10 cellular contexts compared by ENCODE assay signal in the genomic region with DNA sequence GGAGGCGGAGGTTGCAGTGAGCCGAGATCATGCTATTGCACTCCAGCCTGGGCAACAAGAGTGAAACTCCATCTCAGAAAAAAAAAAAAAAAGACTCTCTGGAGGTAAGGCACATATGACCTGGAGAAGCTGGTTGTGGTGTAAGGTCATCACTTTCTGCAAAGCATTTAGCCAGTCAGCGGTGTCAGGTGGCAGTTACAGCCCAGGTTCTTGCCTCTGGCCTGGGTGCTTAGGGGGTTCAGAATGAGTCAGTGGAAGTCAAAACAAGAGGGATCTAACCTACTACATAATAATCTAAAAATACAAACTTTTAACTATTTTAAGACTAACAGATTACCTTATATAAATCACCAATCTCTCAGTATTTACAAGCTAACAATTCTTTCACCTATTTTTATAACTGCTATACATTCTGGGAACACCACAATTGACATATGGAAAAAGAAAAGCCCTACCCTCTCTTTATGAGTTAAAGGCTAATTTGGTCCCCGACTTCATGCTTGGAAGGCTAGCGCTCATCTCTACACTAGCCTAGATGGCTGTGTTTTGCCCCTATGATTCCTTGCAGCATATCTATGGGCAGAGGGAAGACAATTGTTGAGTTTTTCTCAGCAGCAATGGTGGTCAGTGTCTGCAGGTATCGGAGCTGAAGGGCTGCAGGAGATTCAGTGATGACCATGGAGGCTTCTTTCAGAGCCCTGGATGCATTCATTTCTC. TPM values are rescaled to one million over a fixed set of nuclear protein-coding genes. Genes with fewer than 3 reads are reported as not detected.
DNase-seq lines count a peak whose midpoint lies in the region; ATAC-seq lines count a peak whose summit lies in the region.
"Had no signal": no experiment of that assay in that cellular context is flagged by ENCODE, and none has a peak within 500 bp of the region (broad histone marks: within the 10 kb centered on the region; RNA-seq: fewer than 3 reads in every experiment).

No MANE protein-coding gene starts in this region.

- DNase-seq in iris pigment epithelial cell (ENCODE audit: low read depth): peak; percentile 54
- no peak for DNase-seq in EL
- DNase-seq in stimulated activated CD4-positive, alpha-beta T cell treated with anti-CD3 and anti-CD28 coated beads, Interleukin-15, amount 100 ng/mL, for 24 hours: no peak
- DNase-seq in MG63: no peak
- DNase-seq in NCI-H2029 treated with DMSO at 0.1 percent for 48 hours (lab: John Stamatoyannopoulos, UW): no peak
- DNase-seq: activated gamma-delta T cell, right cardiac atrium had no signal

- no peaks in the 10 kb centered on the region for H3K9me3 ChIP-seq in MG63

- ATAC-seq in GM18499 (IDR thresholded peaks at IDR 0.05; ENCODE audit: insufficient read depth, unreplicated experiment) (peak; percentile 84), GM21360 (IDR thresholded peaks at IDR 0.05; ENCODE audit: unreplicated experiment) (peak; percentile 92), HG03108 (IDR thresholded peaks at IDR 0.05; ENCODE audit: unreplicated experiment) (peak; percentile 72)
- ATAC-seq: right cardiac atrium had no signal

- H3K4me3 ChIP-seq in MG63: no peak overlapping the region

- H3K36me3 ChIP-seq in MG63: peaks cover 93% of the 10 kb centered on the region

- H3K27me3 ChIP-seq in MG63: no peaks in the 10 kb centered on the region

RNA-seq across cellular contexts. Expression of gene STOM, which starts 29.2 kb away (rescaled TPM):
- 108 and 114 TPM in 2 replicates for total RNA-seq in MG63 (2014; rRNA removed; shearing (Covaris generic); ENCODE audit: low replicate concordance)
